In genomic region chr14:34023824-34024767, GRCh38 we compare ENCODE assay signal across 1 cellular context.
A peak's percentile ranks its signal among the peaks of the same experiment; 100 is the strongest.
TF ChIP-seq lines count a peak whose summit lies in the region.

No MANE protein-coding gene starts in this region.

TF ChIP-seq in HepG2, 621 proteins besides CTCF, POLR2A, EP300 and RAD21 (continued from another document and continues in another):
- TF ChIP-seq PBX2 (CRISPR knock-in tag; IDR thresholded peaks at IDR 0.05) (no peak), RARA (CRISPR knock-in tag; IDR thresholded peaks at IDR 0.05) (peak; percentile 85), ZNF782 (CRISPR knock-in tag; IDR thresholded peaks at IDR 0.05; ENCODE audit: borderline replicate concordance) (no peak), ZFP90 (CRISPR knock-in tag; IDR thresholded peaks at IDR 0.05; ENCODE audit: borderline replicate concordance) (peak; percentile 8; the same call in 1 of the 2 replicates), ZFP36L1 (CRISPR knock-in tag; IDR thresholded peaks at IDR 0.05) (no peak), IRF2 (CRISPR knock-in tag; IDR thresholded peaks at IDR 0.05) (peak; percentile 97), ZNF850 (CRISPR knock-in tag; conservative IDR thresholded peaks at IDR 0.05) (no peak), ZBTB7A (CRISPR knock-in tag; IDR thresholded peaks at IDR 0.05) (no peak), ZFP91 (CRISPR knock-in tag; IDR thresholded peaks at IDR 0.05; ENCODE audit: borderline replicate concordance) (no peak), ZNF17 (CRISPR knock-in tag; IDR thresholded peaks at IDR 0.05) (no peak), KDM3A (CRISPR knock-in tag; IDR thresholded peaks at IDR 0.05; ENCODE audit: low read depth) (peak; percentile 21), NFIC (IDR thresholded peaks at IDR 0.05; ENCODE audit: low read length) (peak; percentile 98), ZNF891 (CRISPR knock-in tag; IDR thresholded peaks at IDR 0.05) (no peak), ZNF609 (CRISPR knock-in tag; IDR thresholded peaks at IDR 0.05; ENCODE audit: borderline replicate concordance) (peak; percentile 94), ZBTB43 (CRISPR knock-in tag; conservative IDR thresholded peaks at IDR 0.05) (peak; percentile 100), NONO (IDR thresholded peaks at IDR 0.05) (no peak), NONO (CRISPR knock-in tag; conservative IDR thresholded peaks at IDR 0.05) (peak; percentile 14; the same call in 1 of the 2 replicates), RXRA (CRISPR knock-in tag; IDR thresholded peaks at IDR 0.05) (peak; percentile 87; the same call in 1 of the 2 replicates), MED13 (CRISPR knock-in tag; IDR thresholded peaks at IDR 0.05) (no peak), ZNF546 (CRISPR knock-in tag; conservative IDR thresholded peaks at IDR 0.05) (no peak), ZNF512B (CRISPR knock-in tag; IDR thresholded peaks at IDR 0.05; ENCODE audit: borderline replicate concordance) (peak; percentile 65), GPBP1L1 (CRISPR knock-in tag; IDR thresholded peaks at IDR 0.05) (no peak), ZNF576 (CRISPR knock-in tag; IDR thresholded peaks at IDR 0.05) (no peak), ATF6 (CRISPR knock-in tag; conservative IDR thresholded peaks at IDR 0.05) (no peak; the same call in 1 of the 2 replicates), SP2 (CRISPR knock-in tag; IDR thresholded peaks at IDR 0.05) (no peak), LCORL (IDR thresholded peaks at IDR 0.05) (0 out of 2 replicates have a peak, but pooled peaks have one; percentile 14), LCORL (CRISPR knock-in tag; IDR thresholded peaks at IDR 0.05) (peak; percentile 58), TBP (CRISPR knock-in tag; IDR thresholded peaks at IDR 0.05) (no peak), GTF2F1 (IDR thresholded peaks at IDR 0.05; ENCODE audit: low read length) (no peak), ZNF749 (CRISPR knock-in tag; IDR thresholded peaks at IDR 0.05; ENCODE audit: borderline replicate concordance) (peak; percentile 23; the same call in 1 of the 2 replicates), GATAD1 (CRISPR knock-in tag; IDR thresholded peaks at IDR 0.05) (peak; percentile 49; the same call in 1 of the 2 replicates), ZFY (CRISPR knock-in tag; IDR thresholded peaks at IDR 0.05) (no peak), FOXM1 (CRISPR knock-in tag; IDR thresholded peaks at IDR 0.05) (no peak), PAX8 (CRISPR knock-in tag; IDR thresholded peaks at IDR 0.05; ENCODE audit: borderline replicate concordance) (no peak), ZNF180 (CRISPR knock-in tag; IDR thresholded peaks at IDR 0.05; ENCODE audit: borderline replicate concordance, low read depth) (no peak), ZBTB25 (CRISPR knock-in tag; IDR thresholded peaks at IDR 0.05) (peak; percentile 95), CBFB (CRISPR knock-in tag; IDR thresholded peaks at IDR 0.05) (peak; percentile 93; the same call in 1 of the 2 replicates), ZBTB8A (CRISPR knock-in tag; IDR thresholded peaks at IDR 0.05; ENCODE audit: borderline replicate concordance, low read depth) (no peak), EHMT2 (IDR thresholded peaks at IDR 0.05; ENCODE audit: borderline replicate concordance, low read depth, low read length) (peak; percentile 93), DPF2 (CRISPR knock-in tag; IDR thresholded peaks at IDR 0.05; ENCODE audit: borderline replicate concordance, low read depth) (peak; percentile 99), ZBTB49 (CRISPR knock-in tag; IDR thresholded peaks at IDR 0.05; ENCODE audit: borderline replicate concordance) (no peak; the same call in 1 of the 2 replicates), ZNF382 (CRISPR knock-in tag; IDR thresholded peaks at IDR 0.05; ENCODE audit: borderline replicate concordance) (no peak), ZNF530 (CRISPR knock-in tag; IDR thresholded peaks at IDR 0.05; ENCODE audit: low read depth) (no peak), GZF1 (CRISPR knock-in tag; IDR thresholded peaks at IDR 0.05) (no peak)
